Comparison of ENCODE assay signal across 17 cellular contexts in the genomic region with DNA sequence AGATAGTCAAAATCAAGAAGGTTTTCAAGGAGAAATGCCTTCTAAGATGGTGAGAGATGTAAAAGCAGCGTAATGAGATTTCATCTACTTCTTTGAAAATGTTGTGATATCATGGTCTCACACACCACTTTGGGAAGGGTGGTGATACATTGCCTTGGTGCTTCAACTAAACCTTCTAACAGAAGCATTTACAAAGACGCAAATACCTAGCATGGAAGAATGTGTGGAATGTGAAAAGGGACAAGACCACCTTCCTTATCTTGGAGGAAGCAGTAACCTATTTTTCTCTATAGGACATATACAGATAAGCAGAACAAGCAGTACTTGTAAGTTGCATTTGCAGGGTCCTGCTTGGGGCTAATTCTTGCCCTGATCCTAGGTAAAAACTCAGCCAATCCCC. TPM values are rescaled to one million over a fixed set of nuclear protein-coding genes. Genes with fewer than 3 reads are reported as not detected.
DNase-seq lines count a peak whose midpoint lies in the region; ATAC-seq and TF ChIP-seq lines count a peak whose summit lies in the region.
"Had no signal": no experiment of that assay in that cellular context is flagged by ENCODE, and none has a peak within 500 bp of the region (broad histone marks: within the 10 kb centered on the region; RNA-seq: fewer than 3 reads in every experiment).

No MANE protein-coding gene starts in this region.

- no peaks in the 10 kb centered on the region for H3K9me3 Mint-ChIP-seq in WTC11
- no peaks in the 10 kb centered on the region for H3K9me3 Mint-ChIP-seq in CD4-positive, alpha-beta memory T cell

- H3K27me3 ChIP-seq in tibial nerve = no peaks in the 10 kb centered on the region
- no peaks in the 10 kb centered on the region for H3K27me3 ChIP-seq in CD4-positive, alpha-beta memory T cell (ENCODE audit: insufficient read depth, low read length)
- H3K27me3 ChIP-seq: BE2C had no signal

- no peak overlapping the region for H3K27ac Mint-ChIP-seq in WTC11
- no peak overlapping the region for H3K27ac Mint-ChIP-seq in CD4-positive, alpha-beta memory T cell
- H3K27ac Mint-ChIP-seq: CD14-positive monocyte; CD8-positive, alpha-beta memory T cell had no signal

- no peak for TF ChIP-seq POLR2A in tibial nerve (IDR thresholded peaks at IDR 0.05)

- H3K4me3 Mint-ChIP-seq in WTC11 = no peak overlapping the region
- H3K4me3 Mint-ChIP-seq in CD4-positive, alpha-beta memory T cell = no peak overlapping the region
- H3K4me3 Mint-ChIP-seq: CD14-positive monocyte; CD8-positive, alpha-beta memory T cell had no signal

- peak; percentile 79 for ATAC-seq in WTC11
- ATAC-seq in HG03342 (IDR thresholded peaks at IDR 0.05; ENCODE audit: unreplicated experiment) = no peak
- ATAC-seq: A549, GM12878, K562 had no signal

- H3K27ac ChIP-seq in tibial nerve = no peak overlapping the region
- no peak overlapping the region for H3K27ac ChIP-seq in CD4-positive, alpha-beta memory T cell (ENCODE audit: low read depth, low read length)
- H3K27ac ChIP-seq: A549 had no signal

- TF ChIP-seq CTCF in WTC11 (IDR thresholded peaks at IDR 0.05) (no peak), tibial nerve (IDR thresholded peaks at IDR 0.05) (no peak)

- no peaks in the 10 kb centered on the region for H3K36me3 Mint-ChIP-seq in WTC11
- H3K36me3 Mint-ChIP-seq in CD4-positive, alpha-beta memory T cell = no peaks in the 10 kb centered on the region
- H3K36me3 Mint-ChIP-seq: CD14-positive monocyte; CD8-positive, alpha-beta memory T cell had no signal

- no peak overlapping the region for H3K4me3 ChIP-seq in tibial nerve
- no peak overlapping the region for H3K4me3 ChIP-seq in CD4-positive, alpha-beta memory T cell (ENCODE audit: low read length in 2 of 2)
- H3K4me3 ChIP-seq: A549, GM12878, HAP-1, K562 had no signal

- intact Hi-C loops in CD4-positive, alpha-beta memory T cell (cut with micrococcal nuclease) = no loop called here

- DNase-seq in ELF-1 (ENCODE audit: low read depth, low spot score) (peak; percentile 6), WTC11 (ENCODE audit: low spot score) (no peak), iPS DF 19.7 (ENCODE audit: low read depth, low spot score) (peak; percentile 48), tibial nerve (ENCODE audit: low spot score in 2 of 2) (no peak), globus pallidus (ENCODE audit: low spot score) (no peak)
- DNase-seq in CD4-positive, alpha-beta memory T cell = no peak
- DNase-seq: BE2C; CD8-positive, alpha-beta memory T cell; DMS53; GOT3 had no signal

- H3K27me3 Mint-ChIP-seq in WTC11 (ENCODE audit: low read depth) = no peaks in the 10 kb centered on the region
- peaks cover 3 to 7% of the 10 kb centered on the region in 2 donors for H3K27me3 Mint-ChIP-seq in CD4-positive, alpha-beta memory T cell

- no peak for TF ChIP-seq EP300 in tibial nerve (IDR thresholded peaks at IDR 0.05)

- H3K9me3 ChIP-seq in tibial nerve = no peaks in the 10 kb centered on the region
- H3K9me3 ChIP-seq in CD4-positive, alpha-beta memory T cell (ENCODE audit: control insufficient read depth in 1 of 2, low read length in 2 of 2) = no peaks in the 10 kb centered on the region
- H3K9me3 ChIP-seq: A549, BE2C, HAP-1 had no signal

- POLR2A ChIA-PET in WTC11 (lab: Charles Lee) = no interaction called here
- POLR2A ChIA-PET in CD4-positive, alpha-beta memory T cell (lab: Charles Lee; ENCODE audit: partially characterized antibody) = no interaction called here

- 73 to 85% methylated on average over 2 of the region's 2 CpGs for WGBS in tibial nerve, 2 donors

- H3K4me1 ChIP-seq in tibial nerve = no peaks in the 10 kb centered on the region
- H3K4me1 ChIP-seq in CD4-positive, alpha-beta memory T cell (ENCODE audit: insufficient read depth, low read length) = no peaks in the 10 kb centered on the region
- H3K4me1 ChIP-seq: A549, HAP-1 had no signal

- peaks cover 29% of the 10 kb centered on the region for H3K4me1 Mint-ChIP-seq in WTC11
- no peaks in the 10 kb centered on the region for H3K4me1 Mint-ChIP-seq in CD4-positive, alpha-beta memory T cell
- H3K4me1 Mint-ChIP-seq: CD14-positive monocyte; CD8-positive, alpha-beta memory T cell had no signal

- H3K36me3 ChIP-seq in tibial nerve = no peaks in the 10 kb centered on the region
- H3K36me3 ChIP-seq in CD4-positive, alpha-beta memory T cell (ENCODE audit: insufficient read depth, low read length) = no peaks in the 10 kb centered on the region
- H3K36me3 ChIP-seq: BE2C, HAP-1 had no signal

- CTCF ChIA-PET in WTC11 (lab: Charles Lee) = interaction anchor here (1.1 to 1.8 kb wide), 3 partner anchors 46 to 194 kb away, joined by 3 to 10 read pairs (median 6); no protein-coding TSS in a partner anchor
- CTCF ChIA-PET in CD4-positive, alpha-beta memory T cell (lab: Charles Lee; ENCODE audit: partially characterized antibody) = no interaction called here

TF ChIP-seq in WTC11, 78 proteins besides CTCF, POLR2A, EP300 and RAD21:
- TF ChIP-seq ESRRA (CRISPR knock-in tag; IDR thresholded peaks at IDR 0.05; ENCODE audit: borderline replicate concordance) = no peak

RNA-seq across cellular contexts. Expression of a gene that starts 38.8 kb away (rescaled TPM):
- total RNA-seq in WTC11 (2021) = not detected in 3 replicates
- under 1 TPM in 1 of 4 donors, not detected in 3; under 0.01 TPM for total RNA-seq in tibial nerve
- not detected for total RNA-seq in CD4-positive, alpha-beta memory T cell
- polyA plus RNA-seq in CD4-positive, alpha-beta memory T cell = not detected
- total RNA-seq: CD8-positive, alpha-beta memory T cell; GM12878; K562 had no signal
- polyA plus RNA-seq: A549; AG04450; CD14-positive monocyte; CD8-positive, alpha-beta memory T cell; K562 had no signal

Comparison
In these comparisons a context has a peak if more than half of its experiments do, and no peak if none do; other contexts are left out.
1. DNase-seq: peak in ELF-1 (single experiment) and iPS DF 19.7 (single experiment); none in WTC11 (single experiment), tibial nerve (0 of 2), CD4-positive, alpha-beta memory T cell (0 of 5) and globus pallidus (single experiment).